ENCODE assay signal across 29 cellular contexts in genomic region chr21:33984021-33984481, GRCh38.
DNase-seq lines count a peak whose midpoint lies in the region; ATAC-seq and TF ChIP-seq lines count a peak whose summit lies in the region.
"Had no signal": no experiment of that assay in that cellular context is flagged by ENCODE, and none has a peak within 500 bp of the region (broad histone marks: within the 10 kb centered on the region; RNA-seq: fewer than 3 reads in every experiment).

No MANE protein-coding gene starts in this region.

- CTCF ChIA-PET in GM10248 (lab: Yijun Ruan, JAX) = interaction anchor here (0.8 kb wide), 1 partner anchor 33 kb away, joined by 3 read pairs; no protein-coding TSS in a partner anchor
- CTCF ChIA-PET in activated naive CD4-positive, alpha-beta T cell treated with anti-CD3 and anti-CD28 coated beads for 36 hours (lab: Charles Lee) = no interaction called here

- H3K9ac ChIP-seq in BLaER1 treated with 17β-estradiol and CSF1 and Interleukin-3, amounts not matched to agents 10 nM and 100 nM = no peak overlapping the region
- H3K9ac ChIP-seq: SK-N-SH had no signal

- peak overlapping the region in 6 of 11 experiments; percentile 24 to 52 (median 26); a peak in 8 of 22 replicates for H3K4me2 ChIP-seq in BLaER1 treated with 17β-estradiol and CSF1 and Interleukin-3, amounts not matched to agents 10 nM and 100 nM
- H3K4me2 ChIP-seq: SK-N-SH, smooth muscle cell had no signal

- no peaks in the 10 kb centered on the region for H3K9me3 Mint-ChIP-seq in activated naive CD4-positive, alpha-beta T cell treated with anti-CD3 and anti-CD28 coated beads for 36 hours
- H3K9me3 Mint-ChIP-seq: activated naive CD4-positive, alpha-beta T cell treated with anti-CD3 and anti-CD28 coated beads, Interleukin-2, amount 50 U/mL, for 24 hours had no signal

- TF ChIP-seq CTCF in GM10248 (IDR thresholded peaks at IDR 0.05; ENCODE audit: control extremely low read depth, extremely low read depth, low read depth, missing control alignments) = no peak

- peak; percentile 30 for DNase-seq in GM10248 (ENCODE audit: extremely low spot score)
- DNase-seq in kidney tubule cell (ENCODE audit: low spot score) = peak; percentile 16
- DNase-seq in stimulated activated CD4-positive, alpha-beta T cell treated with anti-CD3 and anti-CD28 coated beads, Interleukin-2, amount 100 ng/mL, for 48 hours = no peak
- DNase-seq in activated naive CD4-positive, alpha-beta T cell treated with anti-CD3 and anti-CD28 coated beads for 36 hours = no peak
- DNase-seq: activated CD4-positive, alpha-beta T cell treated with anti-CD3 and anti-CD28 coated beads, Interleukin-2, amount 10 ng/mL, durations not matched to agents 24 days and 14 days; activated CD8-positive, alpha-beta memory T cell treated with anti-CD3 and anti-CD28 coated beads, Interleukin-2, amount 10 ng/mL, durations not matched to agents 7 days and 5 days; aorta; DND-41; foreskin keratinocyte; GOT3; heart left ventricle; IMR-90; kidney glomerular epithelial cell; NCI-H1694; NCI-H2171; NCI-H510A; nephron progenitor cell; OCI-M1; ovary; SK-N-SH; stimulated activated CD4-positive, alpha-beta T cell treated with anti-CD3 and anti-CD28 coated beads, Interleukin-1b, Interleukin-23, amount 100 ng/mL, for 48 hours had no signal

- H4K20me1 ChIP-seq in BLaER1 treated with 17β-estradiol and CSF1 and Interleukin-3, amounts not matched to agents 10 nM and 100 nM = no peaks in the 10 kb centered on the region

- no peaks in the 10 kb centered on the region for H3K36me3 ChIP-seq in BLaER1 treated with 17β-estradiol and CSF1 and Interleukin-3, amounts not matched to agents 10 nM and 100 nM
- H3K36me3 ChIP-seq: esophagus muscularis mucosa, heart left ventricle, ovary had no signal

- peaks cover 0 to 13% (median 7%) of the 10 kb centered on the region in 11 experiments; a peak in 9 of 22 replicates for H3K9me3 ChIP-seq in BLaER1 treated with 17β-estradiol and CSF1 and Interleukin-3, amounts not matched to agents 10 nM and 100 nM (replicated peaks in 1 of 11)
- H3K9me3 ChIP-seq: esophagus muscularis mucosa, heart left ventricle, ovary, SK-N-SH had no signal

- intact Hi-C loops in activated naive CD4-positive, alpha-beta T cell treated with anti-CD3 and anti-CD28 coated beads for 36 hours (cut with micrococcal nuclease) = no loop called here

- H3K27ac ChIP-seq in BLaER1 treated with 17β-estradiol and CSF1 and Interleukin-3, amounts not matched to agents 10 nM and 100 nM = no peak overlapping the region; a peak in 1 of 22 replicates
- H3K27ac ChIP-seq: esophagus muscularis mucosa, foreskin keratinocyte, heart left ventricle, ovary had no signal

- H3K27me3 Mint-ChIP-seq in activated naive CD4-positive, alpha-beta T cell treated with anti-CD3 and anti-CD28 coated beads for 36 hours (ENCODE audit: low read depth) = no peaks in the 10 kb centered on the region
- H3K27me3 Mint-ChIP-seq: activated CD4-positive, alpha-beta T cell treated with anti-CD3 and anti-CD28 coated beads, Interleukin-2, amount 10 ng/mL, durations not matched to agents 24 days and 14 days; activated CD8-positive, alpha-beta memory T cell treated with anti-CD3 and anti-CD28 coated beads, Interleukin-2, amount 10 ng/mL, durations not matched to agents 7 days and 5 days; activated naive CD4-positive, alpha-beta T cell treated with anti-CD3 and anti-CD28 coated beads, Interleukin-2, amount 50 U/mL, for 24 hours had no signal

- ATAC-seq in GM21717 (IDR thresholded peaks at IDR 0.05; ENCODE audit: unreplicated experiment) = peak; percentile 50
- no peak for ATAC-seq in HG02852 (IDR thresholded peaks at IDR 0.05; ENCODE audit: unreplicated experiment)
- no peak for ATAC-seq in GM19467 (IDR thresholded peaks at IDR 0.05; ENCODE audit: unreplicated experiment)
- ATAC-seq: activated CD8-positive, alpha-beta memory T cell treated with anti-CD3 and anti-CD28 coated beads, Interleukin-2, amount 10 ng/mL, durations not matched to agents 7 days and 5 days; foreskin keratinocyte; heart left ventricle had no signal

- no peak overlapping the region for H3K27ac Mint-ChIP-seq in activated naive CD4-positive, alpha-beta T cell treated with anti-CD3 and anti-CD28 coated beads for 36 hours
- H3K27ac Mint-ChIP-seq: activated naive CD4-positive, alpha-beta T cell treated with anti-CD3 and anti-CD28 coated beads, Interleukin-2, amount 50 U/mL, for 24 hours; nephron progenitor cell had no signal

- H3K36me3 Mint-ChIP-seq in activated naive CD4-positive, alpha-beta T cell treated with anti-CD3 and anti-CD28 coated beads for 36 hours (ENCODE audit: low read depth) = no peaks in the 10 kb centered on the region
- H3K36me3 Mint-ChIP-seq: activated naive CD4-positive, alpha-beta T cell treated with anti-CD3 and anti-CD28 coated beads, Interleukin-2, amount 50 U/mL, for 24 hours had no signal

- H3K4me3 ChIP-seq in BLaER1 treated with 17β-estradiol and CSF1 and Interleukin-3, amounts not matched to agents 10 nM and 100 nM = no peak overlapping the region
- H3K4me3 ChIP-seq: esophagus muscularis mucosa, heart left ventricle, lung, ovary, smooth muscle cell had no signal

- H3K4me1 Mint-ChIP-seq in activated naive CD4-positive, alpha-beta T cell treated with anti-CD3 and anti-CD28 coated beads for 36 hours (ENCODE audit: low read depth) = peaks cover 28% of the 10 kb centered on the region

- H3K4me1 ChIP-seq in BLaER1 treated with 17β-estradiol and CSF1 and Interleukin-3, amounts not matched to agents 10 nM and 100 nM = peaks cover 11 to 61% (median 46%) of the 10 kb centered on the region in 10 experiments
- H3K4me1 ChIP-seq: esophagus muscularis mucosa, foreskin keratinocyte had no signal

- POLR2A ChIA-PET in GM10248 (lab: Yijun Ruan, JAX) = no interaction called here

- H3K4me3 Mint-ChIP-seq in activated naive CD4-positive, alpha-beta T cell treated with anti-CD3 and anti-CD28 coated beads for 36 hours = no peak overlapping the region
- H3K4me3 Mint-ChIP-seq: activated CD4-positive, alpha-beta T cell treated with anti-CD3 and anti-CD28 coated beads, Interleukin-2, amount 10 ng/mL, durations not matched to agents 24 days and 14 days; activated CD8-positive, alpha-beta memory T cell treated with anti-CD3 and anti-CD28 coated beads, Interleukin-2, amount 10 ng/mL, durations not matched to agents 7 days and 5 days; activated naive CD4-positive, alpha-beta T cell treated with anti-CD3 and anti-CD28 coated beads, Interleukin-2, amount 50 U/mL, for 24 hours; nephron progenitor cell had no signal

- no peaks in the 10 kb centered on the region for H3K27me3 ChIP-seq in BLaER1 treated with 17β-estradiol and CSF1 and Interleukin-3, amounts not matched to agents 10 nM and 100 nM
- H3K27me3 ChIP-seq: esophagus muscularis mucosa, heart left ventricle, ovary had no signal

Comparison
In these comparisons a context has a peak if more than half of its experiments do, and no peak if none do; other contexts are left out.
1. DNase-seq: peak in GM10248 (single experiment) and kidney tubule cell (single experiment); none in stimulated activated CD4-positive, alpha-beta T cell treated with anti-CD3 and anti-CD28 coated beads, Interleukin-2, amount 100 ng/mL, for 48 hours (0 of 2) and activated naive CD4-positive, alpha-beta T cell treated with anti-CD3 and anti-CD28 coated beads for 36 hours (single experiment).